ENCODE assay signal across 7 cellular contexts in genomic region chr6:2998249-2999004, GRCh38. TPM values are rescaled to one million over a fixed set of nuclear protein-coding genes. Genes with fewer than 3 reads are reported as not detected.
DNase-seq lines count a peak whose midpoint lies in the region; ATAC-seq, FAIRE-seq and TF ChIP-seq lines count a peak whose summit lies in the region.
"Not testable (repeated sequence)": the region's sequence is repeated elsewhere in the genome, so short reads cannot be mapped to it uniquely, and the experiment has no call there.

No MANE protein-coding gene starts in this region.

- intact Hi-C loops in dorsolateral prefrontal cortex (cut with DNase I): loop anchor here (1.0 to 10.0 kb wide), 4 partner anchors 56 to 259 kb away; partner anchors contain the start of gene PSMG4 (in 2 of the 2)

- H3K27me3 ChIP-seq in dorsolateral prefrontal cortex: not testable (repeated sequence)

- TF ChIP-seq CTCF in dorsolateral prefrontal cortex (IDR thresholded peaks at IDR 0.05 in 54 of 56, conservative IDR thresholded peaks at IDR 0.05 in 2 of 56; ENCODE audit: low read depth in 1 of 56, partially characterized antibody in 56 of 56) (peak; percentile 45 to 79 (median 66)), retinal pigment epithelial cell (conservative IDR thresholded peaks at IDR 0.05; ENCODE audit: low read depth, low read length) (peak; percentile 42)

- DNase-seq in GM12892 (ENCODE audit: insufficient read length); RCC 7860 (ENCODE audit: low spot score); retinal pigment epithelial cell (ENCODE audit: low read depth): not testable (repeated sequence)
- peak; percentile 49 for DNase-seq in activated T-cell treated with anti-CD3 and anti-CD28 coated beads for 24 hours (ENCODE audit: low read depth)
- DNase-seq in dorsolateral prefrontal cortex: peak in 1 of 10 donors; percentile 23

- ATAC-seq in HG03103 (IDR thresholded peaks at IDR 0.05; ENCODE audit: low read depth, unreplicated experiment): peak; percentile 34

- H3K4me3 ChIP-seq in dorsolateral prefrontal cortex: peak overlapping the region; percentile 52 to 100 (median 89)
- H3K4me3 ChIP-seq in retinal pigment epithelial cell (ENCODE audit: low read length): peak overlapping the region; percentile 65

- FAIRE-seq in GM12892 (lab: Jason Lieb, UNC): peak; percentile 100
- FAIRE-seq in RCC 7860 (lab: Jason Lieb, UNC): peak; percentile 69
- peak; percentile 97 for FAIRE-seq in islet of Langerhans (lab: Jason Lieb, UNC)

- not testable (repeated sequence) for TF ChIP-seq POLR2A in GM12892 (IDR thresholded peaks at IDR 0.05; ENCODE audit: low read depth, low read length)

- peak overlapping the region in 54 of 59 donors; percentile 16 to 96 (median 85) for H3K27ac ChIP-seq in dorsolateral prefrontal cortex

RNA-seq across cellular contexts. Expression of gene NQO2, which starts 1.3 kb away (rescaled TPM):
- polyA plus RNA-seq in GM12892 (2012; ENCODE audit: missing spikeins): 9.2 TPM
- total RNA-seq in dorsolateral prefrontal cortex: 100 to 1,000 TPM in 3 of 120 experiments, 10 to 100 TPM in 117; 27.5 to 103 (median 66.8) TPM

RNA-seq across cellular contexts. Expression of gene SERPINB6, which starts 27.1 kb away (rescaled TPM):
- 5.9 TPM for polyA plus RNA-seq in GM12892 (2012; ENCODE audit: missing spikeins)
- 100 to 1,000 TPM in 6 of 120 experiments, 10 to 100 TPM in 114; 44.0 to 114 (median 69.4) TPM for total RNA-seq in dorsolateral prefrontal cortex
